ENCODE assay signal across 8 cellular contexts in the genomic region with DNA sequence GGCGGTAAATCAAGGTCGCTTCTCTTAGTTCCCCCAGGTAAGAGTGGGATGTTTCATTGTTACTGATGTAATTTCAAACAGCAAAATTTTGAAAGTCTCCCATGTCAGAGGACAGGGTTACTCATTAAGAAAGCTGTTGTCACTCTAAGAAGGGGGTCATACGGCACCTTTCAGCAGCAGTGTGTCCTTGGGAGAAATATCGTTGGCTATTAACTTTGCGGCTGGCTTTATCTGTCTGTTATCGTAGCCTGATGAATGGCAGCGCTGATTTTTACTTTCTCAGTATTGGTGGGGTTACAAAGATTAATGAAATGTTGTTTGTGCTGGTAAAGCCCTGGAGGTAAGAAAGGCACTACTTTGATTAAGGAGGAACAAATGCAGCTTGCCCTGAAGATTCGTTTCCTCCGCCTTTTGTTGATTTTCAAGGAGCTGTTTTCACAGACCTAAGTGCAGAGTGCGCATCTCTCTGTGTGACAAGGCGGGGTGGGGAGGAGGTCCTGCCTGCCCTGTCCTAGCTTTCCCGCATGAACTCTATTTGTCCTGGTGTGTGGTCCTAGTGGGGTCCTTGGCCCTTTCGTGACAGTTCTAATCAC. TPM values are rescaled to one million over a fixed set of nuclear protein-coding genes. Genes with fewer than 3 reads are reported as not detected.
DNase-seq lines count a peak whose midpoint lies in the region; ATAC-seq, FAIRE-seq and TF ChIP-seq lines count a peak whose summit lies in the region.

No MANE protein-coding gene starts in this region.

- POLR2A ChIA-PET in AG04449 (lab: Yijun Ruan, JAX): no interaction called here

- no peak for ATAC-seq in HG02973 (IDR thresholded peaks at IDR 0.05; ENCODE audit: unreplicated experiment)

- no peaks in the 10 kb centered on the region for H3K36me3 ChIP-seq in mesodermal cell (ENCODE audit: control insufficient read depth, insufficient read depth, low read length)

- H3K4me3 ChIP-seq in AG04449 (ENCODE audit: low read depth, low read length): peak overlapping the region; percentile 55
- peak overlapping the region; percentile 23 for H3K4me3 ChIP-seq in HFF-Myc (replicated peaks; ENCODE audit: low read depth, low read length)
- peak overlapping the region; percentile 44 for H3K4me3 ChIP-seq in mesodermal cell (ENCODE audit: extremely low read depth, insufficient read depth, low read length, poor library complexity, severe bottlenecking)

- no peak for DNase-seq in AG04449 (ENCODE audit: low read depth, low spot score)
- no peak for DNase-seq in HFF-Myc (ENCODE audit: extremely low read depth, low read depth)
- peak; percentile 38 for DNase-seq in cerebellum (ENCODE audit: low spot score)
- no peak for DNase-seq in activated naive CD4-positive, alpha-beta T cell treated with anti-CD3 and anti-CD28 coated beads, Interleukin-2, amount 50 U/mL, for 16 hours
- no peak for DNase-seq in frontal cortex (ENCODE audit: low spot score in 2 of 2)
- DNase-seq in NCI-H226: no peak

- CTCF ChIA-PET in AG04449 (lab: Yijun Ruan, JAX): interaction anchor here (1.0 to 2.3 kb wide), 9 partner anchors 9 to 169 kb away, joined by 3 to 11 read pairs (median 5); no protein-coding TSS in a partner anchor

- no peak overlapping the region for H3K27ac ChIP-seq in mesodermal cell (ENCODE audit: low read depth, low read length, severe bottlenecking)

- WGBS in mesodermal cell (ENCODE audit: insufficient coverage in 2 of 2), 2 experiments: 26% methylated on average over 11 to 12 of the region's 13 CpGs

- H3K9me3 ChIP-seq in mesodermal cell (ENCODE audit: control insufficient read depth, low read length): no peaks in the 10 kb centered on the region

- no peaks in the 10 kb centered on the region for H3K4me1 ChIP-seq in mesodermal cell (ENCODE audit: control insufficient read depth, insufficient read depth, low read length, poor library complexity, severe bottlenecking)

- no peak for FAIRE-seq in frontal cortex (lab: Jason Lieb, UNC)

- no peak for TF ChIP-seq CTCF in AG04449 (IDR thresholded peaks at IDR 0.05; ENCODE audit: insufficient read depth, low read length, missing control alignments)
- TF ChIP-seq CTCF in HFF-Myc (IDR thresholded peaks at IDR 0.05; ENCODE audit: low read depth, low read length, missing control alignments): no peak

RNA-seq across cellular contexts. Expression of a gene that starts 27.6 kb away (rescaled TPM):
- 52.0 TPM for total RNA-seq in cerebellum
- polyA plus RNA-seq in mesodermal cell (2013, experiment 1 of 2): 23.6 TPM
- polyA plus RNA-seq in mesodermal cell (2013, experiment 2 of 2): 26.1 TPM
- total RNA-seq in frontal cortex: 90.9 TPM
